ENCODE assay signal across 17 cellular contexts in genomic region chr1:63718464-63719075, GRCh38. TPM values are rescaled to one million over a fixed set of nuclear protein-coding genes. Genes with fewer than 3 reads are reported as not detected.
DNase-seq lines count a peak whose midpoint lies in the region; ATAC-seq and TF ChIP-seq lines count a peak whose summit lies in the region.
"Had no signal": no experiment of that assay in that cellular context is flagged by ENCODE, and none has a peak within 500 bp of the region (broad histone marks: within the 10 kb centered on the region; RNA-seq: fewer than 3 reads in every experiment).

No MANE protein-coding gene starts in this region.

- intact Hi-C loops in mucosa of descending colon (cut with DNase I, micrococcal nuclease) = no loop called here
- intact Hi-C loops in lower leg skin (cut with DNase I; ENCODE audit: low total_unique reads) = no loop called here
- intact Hi-C loops in heart right ventricle (cut with DNase I) = no loop called here

- H3K27ac ChIP-seq in OCI-LY3 (ENCODE audit: low read length) (0 out of 2 replicates have a peak overlapping the region, but pooled peaks have one; percentile 8), hepatocyte (peak overlapping the region; percentile 68), heart right ventricle (no peak overlapping the region)
- H3K27ac ChIP-seq: SK-N-MC had no signal

- no peak for TF ChIP-seq POLR2A in lower leg skin (IDR thresholded peaks at IDR 0.05)

- no peak for TF ChIP-seq CTCF in OCI-LY3 (IDR thresholded peaks at IDR 0.05; ENCODE audit: low read depth, low read length)
- no peak for TF ChIP-seq CTCF in hepatocyte (IDR thresholded peaks at IDR 0.05; ENCODE audit: poor library complexity)
- TF ChIP-seq CTCF in mucosa of descending colon (IDR thresholded peaks at IDR 0.05) = no peak
- TF ChIP-seq CTCF in lower leg skin (IDR thresholded peaks at IDR 0.05) = no peak
- no peak for TF ChIP-seq CTCF in heart right ventricle (IDR thresholded peaks at IDR 0.05)

- H2AFZ ChIP-seq in OCI-LY3 (ENCODE audit: low read depth, low read length) (no peak overlapping the region), hepatocyte (no peak overlapping the region)

- H3K27me3 ChIP-seq in OCI-LY3 (ENCODE audit: low read depth, low read length) (no peaks in the 10 kb centered on the region), hepatocyte (no peaks in the 10 kb centered on the region), heart right ventricle (no peaks in the 10 kb centered on the region)

- H3K9me3 ChIP-seq in OCI-LY3 (ENCODE audit: insufficient read depth, low read length) = no peaks in the 10 kb centered on the region
- no peaks in the 10 kb centered on the region for H3K9me3 ChIP-seq in hepatocyte (ENCODE audit: low read depth)
- H3K9me3 ChIP-seq in mucosa of descending colon = no peaks in the 10 kb centered on the region
- H3K9me3 ChIP-seq in heart right ventricle = no peaks in the 10 kb centered on the region

- no peaks in the 10 kb centered on the region for H3K36me3 ChIP-seq in OCI-LY3 (replicated peaks; ENCODE audit: low read depth, low read length)
- no peaks in the 10 kb centered on the region for H3K36me3 ChIP-seq in hepatocyte (replicated peaks; ENCODE audit: insufficient read depth, low read depth)
- no peaks in the 10 kb centered on the region for H3K36me3 ChIP-seq in mucosa of descending colon (ENCODE audit: low read depth)
- no peaks in the 10 kb centered on the region for H3K36me3 ChIP-seq in heart right ventricle

- peak overlapping the region; percentile 52 for H3K4me2 ChIP-seq in OCI-LY3 (ENCODE audit: low read length)
- H3K4me2 ChIP-seq in hepatocyte = peak overlapping the region; percentile 57

- H3K4me3 ChIP-seq in OCI-LY3 (ENCODE audit: low read length) (no peak overlapping the region), hepatocyte (no peak overlapping the region), mucosa of descending colon (no peak overlapping the region), lower leg skin (ENCODE audit: low read depth, poor library complexity, severe bottlenecking) (no peak overlapping the region), heart right ventricle (no peak overlapping the region)
- H3K4me3 ChIP-seq: SK-N-MC had no signal

- DNase-seq in hepatocyte (ENCODE audit: low spot score) (no peak), mucosa of descending colon (no peak), lower leg skin (ENCODE audit: low spot score in 2 of 2) (no peak), T1000 (lab: John Stamatoyannopoulos, UW) (no peak), T-helper 1 cell (no peak), heart right ventricle (no peak)
- DNase-seq: NCI-H1417 treated with DMSO at 0.1 percent for 48 hours; NCI-H2081; NCI-H2227 treated with DMSO at 0.1 percent for 48 hours; NCI-H524 treated with DMSO at 0.1 percent for 48 hours; NK-92 treated with Interleukin-12 subunit alpha and Interleukin-12 subunit beta, amount 100 ng/mL, for 24 hours; PC-3 had no signal

- H4K20me1 ChIP-seq in OCI-LY3 (ENCODE audit: insufficient read depth, low read length) = no peaks in the 10 kb centered on the region
- no peaks in the 10 kb centered on the region for H4K20me1 ChIP-seq in hepatocyte (ENCODE audit: insufficient read depth, poor library complexity, severe bottlenecking)

- H3K79me2 ChIP-seq in OCI-LY3 (ENCODE audit: low read length) (no peaks in the 10 kb centered on the region), hepatocyte (no peaks in the 10 kb centered on the region)

- 59% methylated on average over 6 of the region's 6 CpGs for WGBS in hepatocyte (ENCODE audit: low lambda C conversion rate, missing lambda C conversion rate)
- 95 to 97% methylated on average over 6 of the region's 6 CpGs for WGBS in lower leg skin, 2 donors
- WGBS in heart right ventricle, 2 donors = 92 to 96% methylated on average over 6 of the region's 6 CpGs

- ATAC-seq in GM18867 (IDR thresholded peaks at IDR 0.05; ENCODE audit: unreplicated experiment) (peak; percentile 60), mucosa of descending colon (peak; percentile 25), heart right ventricle (no peak)
- ATAC-seq: PC-3, Right ventricle myocardium inferior had no signal

- no peaks in the 10 kb centered on the region for H3K9me2 ChIP-seq in hepatocyte (replicated peaks; ENCODE audit: insufficient read depth)

- peaks cover 42% of the 10 kb centered on the region for H3K4me1 ChIP-seq in OCI-LY3 (ENCODE audit: low read length)
- H3K4me1 ChIP-seq in hepatocyte (ENCODE audit: insufficient read depth) = peaks cover 23% of the 10 kb centered on the region
- H3K4me1 ChIP-seq in mucosa of descending colon (ENCODE audit: low read depth) = peaks cover 3% of the 10 kb centered on the region
- peaks cover 0 to 14% (median 0%) of the 10 kb centered on the region in 9 donors for H3K4me1 ChIP-seq in heart right ventricle

- H3K9ac ChIP-seq in OCI-LY3 (ENCODE audit: low read length) = no peak overlapping the region; the same call in 1 of the 2 replicates

RNA-seq across cellular contexts. Expression of gene ROR1, which starts 55.2 kb away (rescaled TPM):
- total RNA-seq in hepatocyte (27.7 and 28.3 TPM in 2 replicates), mucosa of descending colon (10 to 100 TPM in 1 of 3 donors, 1 to 10 TPM in 2; 3.1 to 19.8 (median 3.4) TPM), lower leg skin (10 to 100 TPM; 12.9 to 28.6 (median 22.5) TPM), heart right ventricle (10 to 100 TPM; 12.0 to 36.2 (median 19.0) TPM)
- polyA plus RNA-seq in hepatocyte (16.4 and 21.9 TPM in 2 replicates), heart right ventricle (1 to 10 TPM; 2.9 to 3.6 TPM)
- polyA plus RNA-seq: CD14-positive monocyte had no signal

Comparison
In these comparisons a context has a peak if more than half of its experiments do, and no peak if none do; other contexts are left out.
1. ATAC-seq: peak in GM18867 (single experiment) and mucosa of descending colon (single experiment); none in heart right ventricle (0 of 8).
2. H3K27ac ChIP-seq: peak in OCI-LY3 (single experiment) and hepatocyte (single experiment); none in heart right ventricle (0 of 10).